In the genomic region with DNA sequence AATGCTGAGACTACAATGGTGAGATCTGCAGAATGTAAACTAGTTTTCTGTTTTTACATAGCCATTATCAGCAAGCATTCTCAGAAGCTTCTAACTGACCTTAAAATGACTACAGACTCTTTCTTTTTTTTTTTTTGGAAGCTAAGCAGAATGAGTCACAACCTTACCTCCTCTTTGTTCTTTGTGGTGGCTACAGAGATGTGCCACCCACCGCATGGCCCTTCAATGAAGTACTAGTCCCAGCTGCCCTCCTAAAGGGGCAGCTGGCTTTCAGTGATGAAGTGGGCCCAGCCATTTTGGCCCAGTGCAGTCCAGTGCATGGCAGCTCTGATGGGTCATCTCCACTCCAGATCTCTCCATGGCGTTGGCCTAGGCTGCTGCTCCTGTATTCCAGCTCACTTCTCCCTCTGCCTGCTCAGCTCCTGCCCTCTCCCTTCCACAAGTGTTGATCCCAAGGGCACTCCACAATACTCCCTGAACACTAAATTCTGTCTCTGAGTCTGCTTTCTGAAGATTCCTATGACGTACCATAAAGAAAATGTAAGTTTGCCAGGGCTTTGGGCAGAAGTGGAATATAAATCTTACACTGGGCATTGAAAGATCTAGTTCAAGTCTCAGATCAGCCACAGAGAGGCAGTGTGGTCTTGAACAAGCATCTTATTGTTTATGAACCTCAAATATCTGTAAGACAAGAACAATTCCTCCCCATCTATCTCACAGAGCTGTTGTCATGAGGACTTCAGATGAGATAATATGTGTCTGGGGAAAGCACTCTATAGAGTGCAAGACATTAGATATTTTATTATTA, we compare ENCODE assay signal across 10 cellular contexts.
DNase-seq lines count a peak whose midpoint lies in the region; ATAC-seq and TF ChIP-seq lines count a peak whose summit lies in the region.
"Had no signal": no experiment of that assay in that cellular context is flagged by ENCODE, and none has a peak within 500 bp of the region (broad histone marks: within the 10 kb centered on the region; RNA-seq: fewer than 3 reads in every experiment).

No MANE protein-coding gene starts in this region.

- H3K4me3 ChIP-seq in transverse colon = no peak overlapping the region

- TF ChIP-seq CTCF in VCaP (conservative IDR thresholded peaks at IDR 0.05) (peak; percentile 32), transverse colon (IDR thresholded peaks at IDR 0.05) (no peak)

- intact Hi-C loops in transverse colon (cut with DNase I; ENCODE audit: low total_unique reads) = no loop called here

- H3K9me3 ChIP-seq in transverse colon = no peaks in the 10 kb centered on the region

- H3K27ac ChIP-seq in VCaP (no peak overlapping the region), transverse colon (no peak overlapping the region)

- H3K27me3 ChIP-seq in transverse colon = no peaks in the 10 kb centered on the region

- H3K4me1 ChIP-seq in transverse colon = no peaks in the 10 kb centered on the region

- WGBS in transverse colon (ENCODE audit: low coverage in 1 of 2), 2 donors = 84% methylated on average over 3 of the region's 3 CpGs

- in situ Hi-C loops in transverse colon (cut with MboI; ENCODE audit: low pct_ligation_motif_present in 1 of 4, low pct_unique_long_range_greater_than_20kb in 1 of 4, low sequenced_read_pairs in 3 of 4) = no loop called here

- TF ChIP-seq EP300 in transverse colon (IDR thresholded peaks at IDR 0.05; ENCODE audit: low read depth) = no peak

- TF ChIP-seq POLR2A in transverse colon (IDR thresholded peaks at IDR 0.05) = no peak

- no peaks in the 10 kb centered on the region for H3K36me3 ChIP-seq in transverse colon

- DNase-seq in DMS114 treated with DMSO at 0.1 percent for 48 hours (lab: John Stamatoyannopoulos, UW; ENCODE audit: unreplicated experiment) (peak; percentile 6), HT-29 (ENCODE audit: low spot score) (peak; percentile 73), left lobe of liver (ENCODE audit: low spot score) (no peak), transverse colon (no peak)
- no peak for DNase-seq in stimulated activated CD4-positive, alpha-beta T cell treated with anti-CD3 and anti-CD28 coated beads, Interleukin-15, amount 100 ng/mL, for 24 hours
- no peak for DNase-seq in activated T-cell treated with anti-CD3 and anti-CD28 coated beads, Interleukin-2, amount 50 U/mL, for 48 hours
- DNase-seq: activated effector memory CD4-positive, alpha-beta T cell treated with anti-CD3 and anti-CD28 coated beads, Interleukin-2, amount 50 U/mL, for 16 hours; NCI-H526 treated with DMSO at 0.1 percent for 48 hours had no signal

- ATAC-seq in left lobe of liver (peak; percentile 42), GM21447 (IDR thresholded peaks at IDR 0.05; ENCODE audit: unreplicated experiment) (no peak)

Comparison
In these comparisons a context has a peak if more than half of its experiments do, and no peak if none do; other contexts are left out.
1. DNase-seq: peak in DMS114 treated with DMSO at 0.1 percent for 48 hours (single experiment) and HT-29 (single experiment); none in left lobe of liver (single experiment), stimulated activated CD4-positive, alpha-beta T cell treated with anti-CD3 and anti-CD28 coated beads, Interleukin-15, amount 100 ng/mL, for 24 hours (single experiment), activated T-cell treated with anti-CD3 and anti-CD28 coated beads, Interleukin-2, amount 50 U/mL, for 48 hours (0 of 2) and transverse colon (single experiment).